ENCODE assay signal across 31 cellular contexts in the genomic region with DNA sequence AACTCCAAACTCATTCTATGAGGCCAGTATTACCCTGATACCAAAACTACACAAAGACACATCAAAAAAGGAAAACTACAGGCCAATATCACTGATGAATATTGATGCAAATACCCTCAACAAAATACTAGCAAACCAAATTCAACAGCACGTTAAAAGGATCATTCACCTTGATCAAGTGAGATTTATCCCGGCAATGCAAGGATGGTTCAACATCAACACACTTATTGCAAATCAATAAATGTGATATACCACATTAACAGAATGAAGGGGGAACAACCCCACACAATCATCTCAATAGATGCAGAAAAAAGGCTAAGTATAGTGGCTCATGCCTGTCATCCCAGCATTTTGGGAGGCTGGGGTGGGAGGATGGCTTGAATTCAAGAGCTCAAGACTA.
"Had no signal": no experiment of that assay in that cellular context is flagged by ENCODE, and none has a peak within 500 bp of the region (broad histone marks: within the 10 kb centered on the region; RNA-seq: fewer than 3 reads in every experiment).

No MANE protein-coding gene starts in this region.

- ATAC-seq: naive thymus-derived CD8-positive, alpha-beta T cell; natural killer cell treated with Interleukin-12 subunit alpha and Interleukin-12 subunit beta and Interleukin-15 and Interleukin-18, amount 100 ng/mL, for 72 hours; psoas muscle; right cardiac atrium; right lobe of liver; stimulated activated memory B cell treated with anti-CD40 and anti-IgM and Interleukin-4, amounts not matched to agents 10 μg/mL and 1 μg/mL and 100 μg/mL, for 72 hours; stimulated activated naive CD8-positive, alpha-beta T cell treated with anti-CD3 and anti-CD28 coated beads, Interleukin-15, amount 100 ng/mL, for 72 hours; stimulated activated naive CD8-positive, alpha-beta T cell treated with anti-CD3 and anti-CD28 coated beads, Interleukin-15, Interleukin-2, amounts not matched to agents 100 U/mL and 50 U/mL, for 24 hours had no signal

- H3K27ac ChIP-seq: neutrophil, ovary, parathyroid adenoma, psoas muscle, right lobe of liver, sigmoid colon, suprapubic skin, thoracic aorta, thyroid gland, tibial nerve, upper lobe of left lung, vagina had no signal

- DNase-seq: naive thymus-derived CD8-positive, alpha-beta T cell; nephron progenitor cell; nucleus accumbens; ovary; posterior cingulate gyrus; psoas muscle; right cardiac atrium; right lobe of liver; sigmoid colon; small intestine; stimulated activated CD4-positive, alpha-beta T cell treated with anti-CD3 and anti-CD28 coated beads, Interleukin-15, amount 100 ng/mL, for 24 hours; stimulated activated CD4-positive, alpha-beta T cell treated with anti-CD3 and anti-CD28 coated beads, Interleukin-2, amount 100 ng/mL, for 24 hours; stimulated activated CD4-positive, alpha-beta T cell treated with anti-CD3 and anti-CD28 coated beads, Interleukin-4, amount 100 ng/mL, for 1 hour; stimulated activated CD4-positive, alpha-beta T cell treated with anti-CD3 and anti-CD28 coated beads, Interleukin-4, amount 100 ng/mL, for 4 hours; stimulated activated CD8-positive, alpha-beta memory T cell treated with anti-CD3 and anti-CD28 coated beads, Interleukin-4, amount 100 ng/mL, for 48 hours; stimulated activated naive CD4-positive, alpha-beta T cell; stimulated activated naive CD8-positive, alpha-beta T cell treated with anti-CD3 and anti-CD28 coated beads, Interleukin-15, amount 100 ng/mL, for 72 hours; stimulated activated naive CD8-positive, alpha-beta T cell treated with anti-CD3 and anti-CD28 coated beads, Interleukin-15, Interleukin-2, amounts not matched to agents 100 U/mL and 50 U/mL, for 24 hours; substantia nigra; thyroid gland; trophoblast cell; upper lobe of left lung had no signal

- H3K4me3 ChIP-seq: ovary, psoas muscle, right lobe of liver, sigmoid colon, suprapubic skin, thoracic aorta, thyroid gland, tibial nerve, upper lobe of left lung, vagina had no signal

- H3K9ac ChIP-seq: parathyroid adenoma had no signal

- H3K4me1 ChIP-seq: parathyroid adenoma, psoas muscle, right lobe of liver, sigmoid colon, suprapubic skin, thyroid gland, tibial nerve, upper lobe of left lung, vagina had no signal

- FAIRE-seq: small intestine, urothelium cell line had no signal

- H3K36me3 ChIP-seq: ovary had no signal

- H3K27me3 ChIP-seq: neutrophil, ovary, right lobe of liver, sigmoid colon, suprapubic skin, thyroid gland, tibial nerve, upper lobe of left lung, vagina had no signal

- H3K9me3 ChIP-seq: right lobe of liver, thyroid gland had no signal

- H2AFZ ChIP-seq: parathyroid adenoma had no signal
